8 cellular contexts compared by ENCODE assay signal in genomic region chr21:34882719-34883131, GRCh38.
A peak's percentile ranks its signal among the peaks of the same experiment; 100 is the strongest.
DNase-seq lines count a peak whose midpoint lies in the region; ATAC-seq and TF ChIP-seq lines count a peak whose summit lies in the region.

No MANE protein-coding gene starts in this region.

- no peaks in the 10 kb centered on the region for H3K4me1 ChIP-seq in H9 (ENCODE audit: insufficient read depth, low read length)

- H3K27ac ChIP-seq in HL-60 (replicated peaks) (peak overlapping the region; percentile 91), H9 (ENCODE audit: insufficient read length, low read depth, low read length) (no peak overlapping the region)

- ATAC-seq in naive B cell (ENCODE audit: low read depth in 2 of 2) = peak; percentile 92 to 93
- ATAC-seq in HG02884 (IDR thresholded peaks at IDR 0.05; ENCODE audit: unreplicated experiment) = no peak

- peak overlapping the region; percentile 13 for H3K27ac Mint-ChIP-seq in activated naive CD8-positive, alpha-beta T cell treated with anti-CD3 and anti-CD28 coated beads for 36 hours
- H3K27ac Mint-ChIP-seq in naive B cell (peak overlapping the region in 5 of 6 donors; percentile 2 to 35 (median 20)), H9 (no peak overlapping the region)

- no peak overlapping the region for H2BK5ac ChIP-seq in H9 (ENCODE audit: insufficient read length, low read length)

- peaks cover 6% of the 10 kb centered on the region for H3K23me2 ChIP-seq in H9 (ENCODE audit: insufficient read length, low read depth, low read length, poor library complexity, severe bottlenecking)

- H2BK12ac ChIP-seq in H9 (ENCODE audit: insufficient read length, low read depth, low read length) = no peak overlapping the region

- no peak overlapping the region for H2BK15ac ChIP-seq in H9 (ENCODE audit: low read depth, low read length)

- H3K23ac ChIP-seq in H9 (ENCODE audit: insufficient read length, low read depth, low read length) = no peak overlapping the region

- H3K9me3 Mint-ChIP-seq in activated naive CD8-positive, alpha-beta T cell treated with anti-CD3 and anti-CD28 coated beads for 36 hours = no peaks in the 10 kb centered on the region
- H3K9me3 Mint-ChIP-seq in naive B cell (no peaks in the 10 kb centered on the region), H9 (peaks cover 0 to under 1% of the 10 kb centered on the region in 2 experiments; a peak in 1 of 5 replicates)

- no peak overlapping the region for H3K9ac ChIP-seq in H9 (ENCODE audit: extremely low read depth, insufficient read length, low read length)

- peaks cover 54% of the 10 kb centered on the region for H3K4me1 Mint-ChIP-seq in activated naive CD8-positive, alpha-beta T cell treated with anti-CD3 and anti-CD28 coated beads for 36 hours
- H3K4me1 Mint-ChIP-seq in naive B cell (peaks cover 26 to 56% (median 45%) of the 10 kb centered on the region in 3 donors), H9 (peaks cover 18 to 19% of the 10 kb centered on the region in 2 experiments)

- peak overlapping the region; percentile 4 for H3K4me3 Mint-ChIP-seq in activated naive CD8-positive, alpha-beta T cell treated with anti-CD3 and anti-CD28 coated beads for 36 hours
- H3K4me3 Mint-ChIP-seq in naive B cell (peak overlapping the region; percentile 0 to 56 (median 22)), H9 (no peak overlapping the region)

- no peak overlapping the region for H4K91ac ChIP-seq in H9 (ENCODE audit: insufficient read length, low read depth, low read length)

- H3T11ph ChIP-seq in H9 (ENCODE audit: low read length) = no peak overlapping the region

- peaks cover 25% of the 10 kb centered on the region for H3K36me3 Mint-ChIP-seq in activated naive CD8-positive, alpha-beta T cell treated with anti-CD3 and anti-CD28 coated beads for 36 hours
- H3K36me3 Mint-ChIP-seq in naive B cell (peaks cover 9 to 17% of the 10 kb centered on the region in 2 donors), H9 (ENCODE audit: insufficient read depth in 1 of 3, low read depth in 3 of 3) (no peaks in the 10 kb centered on the region)

- no peaks in the 10 kb centered on the region for H3K27me3 ChIP-seq in HL-60 (ENCODE audit: insufficient read depth, poor library complexity, severe bottlenecking)
- H3K27me3 ChIP-seq in H9 (ENCODE audit: insufficient read depth, low read length) = peaks cover 37% of the 10 kb centered on the region

- no peak overlapping the region for H2AFZ ChIP-seq in H9 (ENCODE audit: low read length)

- no CpG with 5 or more reads among the region's 2 CpGs for WGBS in H9 (ENCODE audit: extremely low coverage, insufficient read length, low lambda C conversion rate)

- H4K8ac ChIP-seq in H9 (replicated peaks; ENCODE audit: insufficient read length, low read depth, low read length) = no peak overlapping the region

- no peak overlapping the region for H3K18ac ChIP-seq in H9 (ENCODE audit: insufficient read length, low read depth, low read length)

- H3K79me2 ChIP-seq in H9 (ENCODE audit: insufficient read depth, low read length) = no peaks in the 10 kb centered on the region

- H2BK20ac ChIP-seq in H9 (ENCODE audit: low read depth, low read length, poor library complexity, severe bottlenecking) = no peak overlapping the region

- H3K27me3 Mint-ChIP-seq in activated naive CD8-positive, alpha-beta T cell treated with anti-CD3 and anti-CD28 coated beads for 36 hours = peaks cover under 1% of the 10 kb centered on the region
- H3K27me3 Mint-ChIP-seq in naive B cell = no peaks in the 10 kb centered on the region
- H3K27me3 Mint-ChIP-seq in H9 (ENCODE audit: low read depth) = peaks cover 79% of the 10 kb centered on the region

- H3K79me1 ChIP-seq in H9 (ENCODE audit: insufficient read depth, low read depth, low read length, poor library complexity, severe bottlenecking) = no peaks in the 10 kb centered on the region

- DNase-seq in GM12865 (ENCODE audit: low read depth) (peak; percentile 27), HL-60 (ENCODE audit: low read depth in 1 of 2, low spot score in 1 of 2) (peak; percentile 65 to 80), naive B cell (peak; percentile 64), H9 (no peak), NCI-H187 treated with DMSO at 0.1 percent for 48 hours (lab: John Stamatoyannopoulos, UW) (no peak)
- no peak for DNase-seq in activated naive CD8-positive, alpha-beta T cell treated with anti-CD3 and anti-CD28 coated beads for 36 hours
- DNase-seq in effector CD4-positive, alpha-beta T cell = no peak

- H3K9me3 ChIP-seq in H9 (ENCODE audit: control insufficient read depth, low read depth, low read length) = no peaks in the 10 kb centered on the region

- no peak overlapping the region for H3K4me3 ChIP-seq in GM12865 (ENCODE audit: low read depth, low read length)
- peak overlapping the region; percentile 88 for H3K4me3 ChIP-seq in HL-60 (replicated peaks; ENCODE audit: insufficient read depth, low read length)

- H3K4ac ChIP-seq in H9 (ENCODE audit: low read depth, low read length) = no peak overlapping the region

- no peak overlapping the region for H2BK120ac ChIP-seq in H9 (ENCODE audit: low read depth, low read length, poor library complexity, severe bottlenecking)

- no peaks in the 10 kb centered on the region for H4K20me1 ChIP-seq in H9 (ENCODE audit: control insufficient read depth, insufficient read depth, insufficient read length)

- TF ChIP-seq CTCF in GM12865 (IDR thresholded peaks at IDR 0.05; ENCODE audit: insufficient read depth, low read depth, low read length, missing control alignments) (no peak), HL-60 (IDR thresholded peaks at IDR 0.05; ENCODE audit: insufficient read depth, low read length) (no peak), H9 (conservative IDR thresholded peaks at IDR 0.05) (no peak)

- no peak overlapping the region for H2AK5ac ChIP-seq in H9 (ENCODE audit: insufficient read length, low read length)

- H4K5ac ChIP-seq in H9 (ENCODE audit: insufficient read length, low read depth, low read length) = no peak overlapping the region

- no peak overlapping the region for H3K14ac ChIP-seq in H9 (ENCODE audit: insufficient read depth, low read length)

- H3K4me2 ChIP-seq in H9 (ENCODE audit: insufficient read depth, insufficient read length, low read length) = no peak overlapping the region

- no peak overlapping the region for H3K56ac ChIP-seq in H9 (ENCODE audit: insufficient read length, low read depth, low read length)

Comparison
In these comparisons a context has a peak if more than half of its experiments do, and no peak if none do; other contexts are left out.
1. DNase-seq: peak in GM12865 (single experiment), HL-60 (2 of 2) and naive B cell (single experiment); none in activated naive CD8-positive, alpha-beta T cell treated with anti-CD3 and anti-CD28 coated beads for 36 hours (single experiment), H9 (single experiment), effector CD4-positive, alpha-beta T cell (single experiment) and NCI-H187 treated with DMSO at 0.1 percent for 48 hours (single experiment).
2. H3K27ac Mint-ChIP-seq: peak in activated naive CD8-positive, alpha-beta T cell treated with anti-CD3 and anti-CD28 coated beads for 36 hours (single experiment) and naive B cell (5 of 6); none in H9 (0 of 3).
3. H3K4me3 Mint-ChIP-seq: peak in activated naive CD8-positive, alpha-beta T cell treated with anti-CD3 and anti-CD28 coated beads for 36 hours (single experiment) and naive B cell (8 of 8); none in H9 (0 of 2).